Comparison of ENCODE assay signal across 1 cellular context in genomic region chr17:78840780-78841611, GRCh38.
TF ChIP-seq lines count a peak whose summit lies in the region.

Gene USP36 (minus strand): TSS chr17:78840814. CDS start chr17:78836363, 4,451 bp downstream.

TF ChIP-seq in H1, 55 proteins besides CTCF, POLR2A, EP300 and RAD21 (continued from another document):
- TF ChIP-seq CBX8 (IDR thresholded peaks at IDR 0.05; ENCODE audit: borderline replicate concordance, low read depth, low read length) (no peak), TBP (IDR thresholded peaks at IDR 0.05; ENCODE audit: low read depth, low read length) (peak; percentile 52; the same call in 1 of the 2 replicates), ATF2 (IDR thresholded peaks at IDR 0.05; ENCODE audit: low read length) (peak; percentile 93), ZNF274 (IDR thresholded peaks at IDR 0.05; ENCODE audit: borderline replicate concordance, extremely low read depth, low read length) (no peak), RFX5 (IDR thresholded peaks at IDR 0.05; ENCODE audit: borderline replicate concordance, low read depth, low read length) (no peak), PHF8 (conservative IDR thresholded peaks at IDR 0.05; ENCODE audit: low read depth, low read length) (peak; percentile 57), TAF1 (IDR thresholded peaks at IDR 0.05; ENCODE audit: low read depth, low read length) (peak; percentile 89), SP2 (IDR thresholded peaks at IDR 0.05; ENCODE audit: low read length) (no peak), CHD1 (IDR thresholded peaks at IDR 0.05; ENCODE audit: low read depth, low read length) (no peak), GABPA (IDR thresholded peaks at IDR 0.05; ENCODE audit: borderline replicate concordance, insufficient read depth, low read length) (no peak), CREB1 (IDR thresholded peaks at IDR 0.05) (peak; percentile 99), BACH1 (IDR thresholded peaks at IDR 0.05; ENCODE audit: low read length) (peak; percentile 14; the same call in 1 of the 2 replicates), KDM5A (IDR thresholded peaks at IDR 0.05; ENCODE audit: low read length) (no peak), ASH2L (IDR thresholded peaks at IDR 0.05; ENCODE audit: low read length) (no peak), JUN (IDR thresholded peaks at IDR 0.05; ENCODE audit: low read depth, low read length) (no peak), RBBP5 (IDR thresholded peaks at IDR 0.05; ENCODE audit: borderline replicate concordance, low read depth, low read length) (no peak), TCF12 (IDR thresholded peaks at IDR 0.05; ENCODE audit: low read depth, low read length) (0 out of 2 replicates have a peak, but pooled peaks have one; percentile 5), SUZ12 (IDR thresholded peaks at IDR 0.05; ENCODE audit: low read length) (no peak), CBX5 (IDR thresholded peaks at IDR 0.05; ENCODE audit: low read depth, low read length) (no peak), NRF1 (IDR thresholded peaks at IDR 0.05; ENCODE audit: low read depth, low read length) (peak; percentile 4; the same call in 1 of the 2 replicates), CHD2 (IDR thresholded peaks at IDR 0.05; ENCODE audit: low read length) (no peak), SP1 (IDR thresholded peaks at IDR 0.05; ENCODE audit: low read depth, low read length) (peak; percentile 71; the same call in 1 of the 2 replicates), SIN3A (conservative IDR thresholded peaks at IDR 0.05 in 1 of 2, IDR thresholded peaks at IDR 0.05 in 1 of 2; ENCODE audit: low read depth in 1 of 2, low read length in 2 of 2) (peak; percentile 82 to 89; a peak in 3 of 4 replicates), HDAC2 (IDR thresholded peaks at IDR 0.05; ENCODE audit: borderline replicate concordance in 1 of 2, low read depth in 2 of 2, low read length in 2 of 2) (peak; percentile 56 to 80; a peak in 2 of 4 replicates), KDM4A (IDR thresholded peaks at IDR 0.05; ENCODE audit: low read depth, low read length, severe bottlenecking) (peak; percentile 68), EGR1 (IDR thresholded peaks at IDR 0.05; ENCODE audit: borderline replicate concordance, low read depth, low read length) (no peak), SP4 (IDR thresholded peaks at IDR 0.05; ENCODE audit: low read length) (peak; percentile 91; the same call in 1 of the 2 replicates), EZH2 (IDR thresholded peaks at IDR 0.05; ENCODE audit: low read depth, low read length, severe bottlenecking) (no peak), SRF (IDR thresholded peaks at IDR 0.05; ENCODE audit: low read depth, low read length) (peak; percentile 34; the same call in 1 of the 2 replicates), SIRT6 (IDR thresholded peaks at IDR 0.05; ENCODE audit: low read length) (no peak), KDM1A (IDR thresholded peaks at IDR 0.05; ENCODE audit: borderline replicate concordance, low read length) (no peak), YY1 (IDR thresholded peaks at IDR 0.05; ENCODE audit: low read depth, low read length) (no peak), USF2 (IDR thresholded peaks at IDR 0.05; ENCODE audit: low read length) (peak; percentile 68), TAF7 (optimal IDR thresholded peaks at IDR 0.05; ENCODE audit: borderline replicate concordance, low read depth, low read length) (no peak), MAX (IDR thresholded peaks at IDR 0.05) (peak; percentile 91), MAFK (IDR thresholded peaks at IDR 0.05; ENCODE audit: low read depth, low read length) (no peak), CEBPB (IDR thresholded peaks at IDR 0.05; ENCODE audit: low read depth, low read length) (peak; percentile 91), E2F6 (IDR thresholded peaks at IDR 0.05) (peak; percentile 65; the same call in 1 of the 2 replicates), POLR2AphosphoS5 (IDR thresholded peaks at IDR 0.05; ENCODE audit: low read depth, low read length) (peak; percentile 61), SAP30 (IDR thresholded peaks at IDR 0.05; ENCODE audit: insufficient read depth, insufficient replicate concordance, low read length) (peak; percentile 79), RNF2 (IDR thresholded peaks at IDR 0.05; ENCODE audit: borderline replicate concordance, low read depth, low read length, missing control alignments, poor library complexity, severe bottlenecking) (no peak)
